1 cellular context compared by ENCODE assay signal in the genomic region with DNA sequence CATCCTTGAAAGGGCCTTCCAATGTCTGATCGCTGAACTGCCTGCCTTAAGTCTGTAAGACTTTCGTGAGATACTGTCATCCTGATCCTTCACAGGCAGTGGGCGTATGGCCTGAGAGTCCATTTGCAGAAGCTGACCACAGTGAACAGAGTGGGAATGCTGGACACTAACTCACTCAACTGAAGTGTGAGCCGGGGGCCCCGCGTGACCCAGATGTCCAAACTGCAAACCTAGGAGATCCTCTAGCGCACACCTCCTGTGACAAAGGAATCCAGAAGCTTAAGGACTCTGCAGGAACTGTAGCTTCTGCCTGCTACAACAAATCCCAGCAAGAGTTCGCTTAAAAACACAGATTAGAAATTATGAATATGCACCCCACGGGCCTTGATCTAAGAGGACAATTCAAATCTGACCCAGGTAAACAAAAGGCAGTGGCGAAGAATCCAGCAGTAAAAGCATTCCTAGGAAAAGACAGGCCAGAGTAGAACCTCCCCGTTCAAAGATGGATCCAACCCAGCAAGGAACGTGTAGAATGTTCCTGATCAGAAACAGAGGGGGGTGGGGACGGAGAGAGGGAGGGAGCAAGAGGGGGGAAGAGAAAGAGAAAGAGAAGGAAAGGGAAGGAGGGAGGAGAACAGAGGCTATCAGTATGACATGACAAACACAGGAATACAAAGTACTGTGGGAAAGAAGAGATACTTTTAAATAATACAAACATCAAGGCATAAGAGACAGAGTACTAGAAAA.
TF ChIP-seq lines count a peak whose summit lies in the region.

No MANE protein-coding gene starts in this region.

TF ChIP-seq in GM23338, 12 proteins besides CTCF, POLR2A, EP300 and RAD21 (continued from another document):
- TF ChIP-seq, protein P1, sequence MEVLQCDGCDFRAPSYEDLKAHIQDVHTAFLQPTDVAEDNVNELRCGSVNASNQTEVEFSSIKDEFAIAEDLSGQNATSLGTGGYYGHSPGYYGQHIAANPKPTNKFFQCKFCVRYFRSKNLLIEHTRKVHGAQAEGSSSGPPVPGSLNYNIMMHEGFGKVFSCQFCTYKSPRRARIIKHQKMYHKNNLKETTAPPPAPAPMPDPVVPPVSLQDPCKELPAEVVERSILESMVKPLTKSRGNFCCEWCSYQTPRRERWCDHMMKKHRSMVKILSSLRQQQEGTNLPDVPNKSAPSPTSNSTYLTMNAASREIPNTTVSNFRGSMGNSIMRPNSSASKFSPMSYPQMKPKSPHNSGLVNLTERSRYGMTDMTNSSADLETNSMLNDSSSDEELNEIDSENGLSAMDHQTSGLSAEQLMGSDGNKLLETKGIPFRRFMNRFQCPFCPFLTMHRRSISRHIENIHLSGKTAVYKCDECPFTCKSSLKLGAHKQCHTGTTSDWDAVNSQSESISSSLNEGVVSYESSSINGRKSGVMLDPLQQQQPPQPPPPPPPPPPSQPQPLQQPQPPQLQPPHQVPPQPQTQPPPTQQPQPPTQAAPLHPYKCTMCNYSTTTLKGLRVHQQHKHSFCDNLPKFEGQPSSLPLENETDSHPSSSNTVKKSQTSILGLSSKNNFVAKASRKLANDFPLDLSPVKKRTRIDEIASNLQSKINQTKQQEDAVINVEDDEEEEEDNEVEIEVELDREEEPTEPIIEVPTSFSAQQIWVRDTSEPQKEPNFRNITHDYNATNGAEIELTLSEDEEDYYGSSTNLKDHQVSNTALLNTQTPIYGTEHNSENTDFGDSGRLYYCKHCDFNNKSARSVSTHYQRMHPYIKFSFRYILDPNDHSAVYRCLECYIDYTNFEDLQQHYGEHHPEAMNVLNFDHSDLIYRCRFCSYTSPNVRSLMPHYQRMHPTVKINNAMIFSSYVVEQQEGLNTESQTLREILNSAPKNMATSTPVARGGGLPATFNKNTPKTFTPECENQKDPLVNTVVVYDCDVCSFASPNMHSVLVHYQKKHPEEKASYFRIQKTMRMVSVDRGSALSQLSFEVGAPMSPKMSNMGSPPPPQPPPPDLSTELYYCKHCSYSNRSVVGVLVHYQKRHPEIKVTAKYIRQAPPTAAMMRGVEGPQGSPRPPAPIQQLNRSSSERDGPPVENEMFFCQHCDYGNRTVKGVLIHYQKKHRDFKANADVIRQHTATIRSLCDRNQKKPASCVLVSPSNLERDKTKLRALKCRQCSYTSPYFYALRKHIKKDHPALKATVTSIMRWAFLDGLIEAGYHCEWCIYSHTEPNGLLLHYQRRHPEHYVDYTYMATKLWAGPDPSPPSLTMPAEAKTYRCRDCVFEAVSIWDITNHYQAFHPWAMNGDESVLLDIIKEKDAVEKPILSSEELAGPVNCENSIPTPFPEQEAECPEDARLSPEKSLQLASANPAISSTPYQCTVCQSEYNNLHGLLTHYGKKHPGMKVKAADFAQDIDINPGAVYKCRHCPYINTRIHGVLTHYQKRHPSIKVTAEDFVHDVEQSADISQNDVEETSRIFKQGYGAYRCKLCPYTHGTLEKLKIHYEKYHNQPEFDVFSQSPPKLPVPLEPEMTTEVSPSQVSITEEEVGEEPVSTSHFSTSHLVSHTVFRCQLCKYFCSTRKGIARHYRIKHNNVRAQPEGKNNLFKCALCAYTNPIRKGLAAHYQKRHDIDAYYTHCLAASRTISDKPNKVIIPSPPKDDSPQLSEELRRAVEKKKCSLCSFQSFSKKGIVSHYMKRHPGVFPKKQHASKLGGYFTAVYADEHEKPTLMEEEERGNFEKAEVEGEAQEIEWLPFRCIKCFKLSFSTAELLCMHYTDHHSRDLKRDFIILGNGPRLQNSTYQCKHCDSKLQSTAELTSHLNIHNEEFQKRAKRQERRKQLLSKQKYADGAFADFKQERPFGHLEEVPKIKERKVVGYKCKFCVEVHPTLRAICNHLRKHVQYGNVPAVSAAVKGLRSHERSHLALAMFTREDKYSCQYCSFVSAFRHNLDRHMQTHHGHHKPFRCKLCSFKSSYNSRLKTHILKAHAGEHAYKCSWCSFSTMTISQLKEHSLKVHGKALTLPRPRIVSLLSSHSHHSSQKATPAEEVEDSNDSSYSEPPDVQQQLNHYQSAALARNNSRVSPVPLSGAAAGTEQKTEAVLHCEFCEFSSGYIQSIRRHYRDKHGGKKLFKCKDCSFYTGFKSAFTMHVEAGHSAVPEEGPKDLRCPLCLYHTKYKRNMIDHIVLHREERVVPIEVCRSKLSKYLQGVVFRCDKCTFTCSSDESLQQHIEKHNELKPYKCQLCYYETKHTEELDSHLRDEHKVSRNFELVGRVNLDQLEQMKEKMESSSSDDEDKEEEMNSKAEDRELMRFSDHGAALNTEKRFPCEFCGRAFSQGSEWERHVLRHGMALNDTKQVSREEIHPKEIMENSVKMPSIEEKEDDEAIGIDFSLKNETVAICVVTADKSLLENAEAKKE (CRISPR knock-in tag; IDR thresholded peaks at IDR 0.05): no peak
- TF ChIP-seq NANOG (IDR thresholded peaks at IDR 0.05; ENCODE audit: borderline replicate concordance) (no peak), STAT1 (IDR thresholded peaks at IDR 0.05; ENCODE audit: unreplicated experiment) (no peak), POLR2AphosphoS5 (IDR thresholded peaks at IDR 0.05; ENCODE audit: low read depth) (no peak), JUNB (IDR thresholded peaks at IDR 0.05; ENCODE audit: unreplicated experiment) (no peak), EZH2 (IDR thresholded peaks at IDR 0.05; ENCODE audit: low read depth, unreplicated experiment) (no peak), CREB1 (CRISPR knock-in tag; IDR thresholded peaks at IDR 0.05; ENCODE audit: low read depth) (no peak), ZNF114 (CRISPR knock-in tag; IDR thresholded peaks at IDR 0.05) (no peak)
- TF ChIP-seq, protein P2, sequence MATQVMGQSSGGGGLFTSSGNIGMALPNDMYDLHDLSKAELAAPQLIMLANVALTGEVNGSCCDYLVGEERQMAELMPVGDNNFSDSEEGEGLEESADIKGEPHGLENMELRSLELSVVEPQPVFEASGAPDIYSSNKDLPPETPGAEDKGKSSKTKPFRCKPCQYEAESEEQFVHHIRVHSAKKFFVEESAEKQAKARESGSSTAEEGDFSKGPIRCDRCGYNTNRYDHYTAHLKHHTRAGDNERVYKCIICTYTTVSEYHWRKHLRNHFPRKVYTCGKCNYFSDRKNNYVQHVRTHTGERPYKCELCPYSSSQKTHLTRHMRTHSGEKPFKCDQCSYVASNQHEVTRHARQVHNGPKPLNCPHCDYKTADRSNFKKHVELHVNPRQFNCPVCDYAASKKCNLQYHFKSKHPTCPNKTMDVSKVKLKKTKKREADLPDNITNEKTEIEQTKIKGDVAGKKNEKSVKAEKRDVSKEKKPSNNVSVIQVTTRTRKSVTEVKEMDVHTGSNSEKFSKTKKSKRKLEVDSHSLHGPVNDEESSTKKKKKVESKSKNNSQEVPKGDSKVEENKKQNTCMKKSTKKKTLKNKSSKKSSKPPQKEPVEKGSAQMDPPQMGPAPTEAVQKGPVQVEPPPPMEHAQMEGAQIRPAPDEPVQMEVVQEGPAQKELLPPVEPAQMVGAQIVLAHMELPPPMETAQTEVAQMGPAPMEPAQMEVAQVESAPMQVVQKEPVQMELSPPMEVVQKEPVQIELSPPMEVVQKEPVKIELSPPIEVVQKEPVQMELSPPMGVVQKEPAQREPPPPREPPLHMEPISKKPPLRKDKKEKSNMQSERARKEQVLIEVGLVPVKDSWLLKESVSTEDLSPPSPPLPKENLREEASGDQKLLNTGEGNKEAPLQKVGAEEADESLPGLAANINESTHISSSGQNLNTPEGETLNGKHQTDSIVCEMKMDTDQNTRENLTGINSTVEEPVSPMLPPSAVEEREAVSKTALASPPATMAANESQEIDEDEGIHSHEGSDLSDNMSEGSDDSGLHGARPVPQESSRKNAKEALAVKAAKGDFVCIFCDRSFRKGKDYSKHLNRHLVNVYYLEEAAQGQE (IDR thresholded peaks at IDR 0.05; ENCODE audit: unreplicated experiment): no peak
